Comparison of ENCODE assay signal across 10 cellular contexts in genomic region chr3:172323894-172324590, GRCh38.
DNase-seq lines count a peak whose midpoint lies in the region; ATAC-seq and TF ChIP-seq lines count a peak whose summit lies in the region.
"Had no signal": no experiment of that assay in that cellular context is flagged by ENCODE, and none has a peak within 500 bp of the region (broad histone marks: within the 10 kb centered on the region; RNA-seq: fewer than 3 reads in every experiment).

No MANE protein-coding gene starts in this region.

- TF ChIP-seq CTCF in HCT116 (IDR thresholded peaks at IDR 0.05 in 2 of 3, conservative IDR thresholded peaks at IDR 0.05 in 1 of 3; ENCODE audit: borderline replicate concordance in 1 of 3, insufficient read depth in 1 of 3, low read depth in 2 of 3, low read length in 2 of 3) = no peak
- no peak for TF ChIP-seq CTCF in mesothelial cell of epicardium (IDR thresholded peaks at IDR 0.05; ENCODE audit: unreplicated experiment)

- no peak for TF ChIP-seq RAD21 in HCT116 (IDR thresholded peaks at IDR 0.05; ENCODE audit: low read depth)

- H3K9me2 ChIP-seq in HCT116 (ENCODE audit: insufficient read depth) = no peaks in the 10 kb centered on the region

- no peaks in the 10 kb centered on the region for H3K9me3 Mint-ChIP-seq in dendritic cell treated with granulocyte-macrophage colony-stimulating factor and Interleukin-4, amounts not matched to agents 40 ng/mL and 50 ng/mL, for 4 days
- H3K9me3 Mint-ChIP-seq in mesothelial cell of epicardium = no peaks in the 10 kb centered on the region
- H3K9me3 Mint-ChIP-seq: activated T-cell treated with anti-CD3 and anti-CD28 coated beads, Interleukin-2, amount 50 U/mL, for 4 hours had no signal

- H3K4me1 Mint-ChIP-seq in dendritic cell treated with granulocyte-macrophage colony-stimulating factor and Interleukin-4, amounts not matched to agents 40 ng/mL and 50 ng/mL, for 4 days (ENCODE audit: low read depth) = peaks cover 17% of the 10 kb centered on the region
- peaks cover 7% of the 10 kb centered on the region for H3K4me1 Mint-ChIP-seq in mesothelial cell of epicardium

- no peaks in the 10 kb centered on the region for H4K20me1 ChIP-seq in HCT116 (ENCODE audit: insufficient read depth)

- RAD21 ChIA-PET in HCT116 (lab: Charles Lee; ENCODE audit: low non-redundant PET in 1 of 2, low total read pairs in 2 of 2, uncharacterized antibody in 2 of 2, unreplicated experiment in 2 of 2) = no interaction called here

- no TSS peak for BruUV-seq in HCT116 (replicated peaks; lab: Mats Ljungman, UMichigan)

- CTCF ChIA-PET in HCT116 (lab: Charles Lee) = interaction anchor here (1.6 kb wide), 1 partner anchor 8 kb away, joined by 6 read pairs; no protein-coding TSS in a partner anchor

- no peaks in the 10 kb centered on the region for H3K79me2 ChIP-seq in HCT116 (ENCODE audit: insufficient read depth, low read length)

- H3K9ac ChIP-seq in HCT116 (ENCODE audit: low read length) = no peak overlapping the region

- no peak for TF ChIP-seq POLR2A in HCT116 (IDR thresholded peaks at IDR 0.05; ENCODE audit: borderline replicate concordance, extremely low read depth, insufficient read depth, insufficient read length)

- H2AFZ ChIP-seq in HCT116 (ENCODE audit: low read depth, low read length, poor library complexity, severe bottlenecking) = no peak overlapping the region

- no peak overlapping the region for H3K4me2 ChIP-seq in HCT116 (ENCODE audit: low read length)

- H3K4me3 ChIP-seq in HCT116 (replicated peaks in 1 of 2; ENCODE audit: low read depth in 1 of 2, low read length in 2 of 2) = no peak overlapping the region
- H3K4me3 ChIP-seq: tibial nerve had no signal

- H3K36me3 Mint-ChIP-seq in dendritic cell treated with granulocyte-macrophage colony-stimulating factor and Interleukin-4, amounts not matched to agents 40 ng/mL and 50 ng/mL, for 4 days (ENCODE audit: low read depth) = peaks cover 79% of the 10 kb centered on the region
- peaks cover 39% of the 10 kb centered on the region for H3K36me3 Mint-ChIP-seq in mesothelial cell of epicardium

- no peak for ATAC-seq in HCT116
- ATAC-seq in SK-N-SH treated with all-trans-retinoic acid at 6 μM for 48 hours = no peak

- no peaks in the 10 kb centered on the region for H3K27me3 ChIP-seq in HCT116 (ENCODE audit: insufficient read depth, low read length)
- H3K27me3 ChIP-seq: tibial nerve had no signal

- peak; percentile 23 for DNase-seq in A172 (ENCODE audit: low spot score)
- no peak for DNase-seq in HCT116 (ENCODE audit: low read depth, low spot score)
- DNase-seq in mesothelial cell of epicardium (ENCODE audit: low spot score in 2 of 2, unreplicated experiment in 2 of 2) = no peak
- DNase-seq in iPS-NIHi11 (ENCODE audit: low spot score) = no peak
- no peak for DNase-seq in NCI-H2029 treated with DMSO at 0.1 percent for 48 hours (lab: John Stamatoyannopoulos, UW)
- DNase-seq in cerebellar nuclear complex (lab: John Stamatoyannopoulos, UW) = no peak
- DNase-seq: activated T-cell treated with anti-CD3 and anti-CD28 coated beads, Interleukin-2, amount 50 U/mL, for 4 hours had no signal

- POLR2A ChIA-PET in HCT116 (lab: Charles Lee) = no interaction called here

- no peak overlapping the region for H3K4me3 Mint-ChIP-seq in dendritic cell treated with granulocyte-macrophage colony-stimulating factor and Interleukin-4, amounts not matched to agents 40 ng/mL and 50 ng/mL, for 4 days
- H3K4me3 Mint-ChIP-seq in mesothelial cell of epicardium = no peak overlapping the region
- H3K4me3 Mint-ChIP-seq: activated T-cell treated with anti-CD3 and anti-CD28 coated beads, Interleukin-2, amount 50 U/mL, for 4 hours had no signal

- H3K9me3 ChIP-seq in HCT116 (ENCODE audit: control insufficient read depth in 1 of 2, insufficient read depth in 1 of 2, low read depth in 1 of 2, low read length in 2 of 2) = no peaks in the 10 kb centered on the region
- H3K9me3 ChIP-seq: tibial nerve had no signal

- H3K27ac ChIP-seq in HCT116 (ENCODE audit: low read depth, low read length) = no peak overlapping the region
- H3K27ac ChIP-seq: tibial nerve had no signal

- H3K36me3 ChIP-seq in HCT116 (ENCODE audit: control insufficient read depth in 1 of 2, insufficient read depth in 2 of 2, low read length in 2 of 2) = no peaks in the 10 kb centered on the region

- intact Hi-C loops in HCT116 (cut with micrococcal nuclease) = no loop called here
- intact Hi-C loops in dendritic cell treated with granulocyte-macrophage colony-stimulating factor and Interleukin-4, amounts not matched to agents 40 ng/mL and 50 ng/mL, for 4 days (cut with micrococcal nuclease) = no loop called here

- H3K4me1 ChIP-seq in HCT116 (ENCODE audit: control insufficient read depth in 1 of 2, insufficient read depth in 2 of 2, low read length in 2 of 2) = no peaks in the 10 kb centered on the region

- no peaks in the 10 kb centered on the region for H3K27me3 Mint-ChIP-seq in dendritic cell treated with granulocyte-macrophage colony-stimulating factor and Interleukin-4, amounts not matched to agents 40 ng/mL and 50 ng/mL, for 4 days
- no peaks in the 10 kb centered on the region for H3K27me3 Mint-ChIP-seq in mesothelial cell of epicardium (ENCODE audit: low read depth)

- H3K27ac Mint-ChIP-seq in dendritic cell treated with granulocyte-macrophage colony-stimulating factor and Interleukin-4, amounts not matched to agents 40 ng/mL and 50 ng/mL, for 4 days = peak overlapping the region; percentile 20
- H3K27ac Mint-ChIP-seq in mesothelial cell of epicardium = peak overlapping the region; percentile 21

TF ChIP-seq in HCT116, 20 proteins besides CTCF, POLR2A, EP300 and RAD21:
- peak; percentile 87 for TF ChIP-seq CEBPB (IDR thresholded peaks at IDR 0.05; ENCODE audit: low read depth)
- TF ChIP-seq ZNF274 (IDR thresholded peaks at IDR 0.05; ENCODE audit: low read depth, low read length) = no peak

TF ChIP-seq in SK-N-SH treated with all-trans-retinoic acid at 6 μM for 48 hours, 23 proteins besides CTCF, POLR2A, EP300 and RAD21:
- TF ChIP-seq ZC3H10 (CRISPR knock-in tag; IDR thresholded peaks at IDR 0.05) (no peak), ESRRG (CRISPR knock-in tag; IDR thresholded peaks at IDR 0.05) (no peak), CSDC2 (CRISPR knock-in tag; IDR thresholded peaks at IDR 0.05) (no peak), GLIS3 (CRISPR knock-in tag; IDR thresholded peaks at IDR 0.05) (no peak), POU6F1 (CRISPR knock-in tag; IDR thresholded peaks at IDR 0.05; ENCODE audit: borderline replicate concordance, low read depth) (no peak), CREB5 (CRISPR knock-in tag; IDR thresholded peaks at IDR 0.05; ENCODE audit: low read depth) (no peak), PPARA (CRISPR knock-in tag; IDR thresholded peaks at IDR 0.05; ENCODE audit: borderline replicate concordance) (no peak), TSHZ2 (CRISPR knock-in tag; IDR thresholded peaks at IDR 0.05) (no peak)
